In the genomic region with DNA sequence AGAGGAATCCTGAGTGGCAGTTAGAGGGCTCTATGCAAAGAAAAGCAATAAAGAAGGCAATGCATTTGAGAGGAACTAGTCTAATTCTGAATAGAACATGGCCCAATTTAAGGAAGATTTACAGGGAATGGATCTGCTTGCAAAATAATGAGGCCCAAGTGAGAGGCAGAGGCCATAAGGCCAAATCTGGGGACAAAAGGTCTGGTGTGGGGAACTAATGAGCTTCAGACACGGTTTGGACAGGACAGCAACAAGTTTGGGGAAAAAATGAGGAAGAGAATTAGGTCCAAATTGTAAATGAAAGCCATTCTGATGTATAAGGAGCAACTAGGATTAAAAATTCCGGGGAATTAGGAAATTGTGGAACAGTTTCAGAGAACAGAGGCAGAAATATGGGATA, we compare ENCODE assay signal across 9 cellular contexts.
A peak's percentile ranks its signal among the peaks of the same experiment; 100 is the strongest.
DNase-seq lines count a peak whose midpoint lies in the region; ATAC-seq and TF ChIP-seq lines count a peak whose summit lies in the region.
"Had no signal": no experiment of that assay in that cellular context is flagged by ENCODE, and none has a peak within 500 bp of the region (broad histone marks: within the 10 kb centered on the region; RNA-seq: fewer than 3 reads in every experiment).

No MANE protein-coding gene starts in this region.

- H3K9me3 Mint-ChIP-seq in naive thymus-derived CD8-positive, alpha-beta T cell: no peaks in the 10 kb centered on the region

- no peaks in the 10 kb centered on the region for H3K27me3 Mint-ChIP-seq in naive thymus-derived CD8-positive, alpha-beta T cell

- DNase-seq in AG09309 (ENCODE audit: low read depth): no peak
- DNase-seq in KBM-7: peak; percentile 58
- no peak for DNase-seq in coronary artery (ENCODE audit: low spot score)
- no peak for DNase-seq in naive thymus-derived CD8-positive, alpha-beta T cell
- DNase-seq in DMS79 treated with DMSO at 0.1 percent for 48 hours (lab: John Stamatoyannopoulos, UW): no peak
- DNase-seq in ovary: no peak
- no peak for DNase-seq in H4 (ENCODE audit: low spot score)
- DNase-seq: activated gamma-delta T cell treated with Interleukin-2 at 50 U/mL for 16 hours had no signal

- no peaks in the 10 kb centered on the region for H3K27me3 ChIP-seq in ovary

- H3K4me3 Mint-ChIP-seq in naive thymus-derived CD8-positive, alpha-beta T cell: peak overlapping the region; percentile 75 to 92 (median 88)

- in situ Hi-C loops in KBM-7 (cut with MboI; ENCODE audit: low pct_unique_long_range_greater_than_20kb, low sequenced_read_pairs): no loop called here

- H3K4me1 Mint-ChIP-seq in naive thymus-derived CD8-positive, alpha-beta T cell: peaks cover 40 to 70% (median 61%) of the 10 kb centered on the region in 4 donors

- ATAC-seq in naive thymus-derived CD8-positive, alpha-beta T cell: no peak
- ATAC-seq in GM19463 (IDR thresholded peaks at IDR 0.05; ENCODE audit: unreplicated experiment): no peak

- no peak for TF ChIP-seq POLR2A in ovary (IDR thresholded peaks at IDR 0.05)

- peaks cover 0 to 5% (median 4%) of the 10 kb centered on the region in 3 donors for H3K36me3 Mint-ChIP-seq in naive thymus-derived CD8-positive, alpha-beta T cell

- H3K36me3 ChIP-seq in ovary: no peaks in the 10 kb centered on the region

- intact Hi-C loops in ovary (cut with DNase I): no loop called here

- TF ChIP-seq CTCF in AG09309 (IDR thresholded peaks at IDR 0.05; ENCODE audit: control insufficient read depth, insufficient read depth, low read depth, low read length, missing control alignments) (no peak), coronary artery (IDR thresholded peaks at IDR 0.05) (no peak), ovary (IDR thresholded peaks at IDR 0.05) (no peak)

- no peak for TF ChIP-seq EP300 in ovary (IDR thresholded peaks at IDR 0.05)

- H3K4me3 ChIP-seq in AG09309 (ENCODE audit: control insufficient read depth, low read depth, low read length) (peak overlapping the region; percentile 17), coronary artery (peak overlapping the region; percentile 99), ovary (no peak overlapping the region)

- H3K4me1 ChIP-seq in ovary (ENCODE audit: insufficient read depth): peaks cover 28% of the 10 kb centered on the region

- POLR2A ChIA-PET in naive thymus-derived CD8-positive, alpha-beta T cell (lab: Charles Lee): interaction anchor here (0.7 to 2.4 kb wide), 3 partner anchors 9 to 202 kb away, joined by 3 to 7 read pairs (median 3); no protein-coding TSS in a partner anchor

- no peaks in the 10 kb centered on the region for H3K9me3 ChIP-seq in ovary

- H3K27ac Mint-ChIP-seq in naive thymus-derived CD8-positive, alpha-beta T cell: peak overlapping the region; percentile 34 to 94 (median 86)

- peak overlapping the region; percentile 10 to 97 for H3K27ac ChIP-seq in coronary artery
- H3K27ac ChIP-seq in ovary: no peak overlapping the region

- WGBS in ovary, 3 donors: 21 to 24% (median 22%) methylated on average over 2 of the region's 2 CpGs

Comparison
In these comparisons a context has a peak if more than half of its experiments do, and no peak if none do; other contexts are left out.
1. H3K27ac ChIP-seq: peak in coronary artery (2 of 2); none in ovary (0 of 2).